Comparison of ENCODE assay signal across 14 cellular contexts in genomic region chr6:166419717-166420116, GRCh38. TPM values are rescaled to one million over a fixed set of nuclear protein-coding genes. Genes with fewer than 3 reads are reported as not detected.
DNase-seq lines count a peak whose midpoint lies in the region; ATAC-seq and TF ChIP-seq lines count a peak whose summit lies in the region.
"Had no signal": no experiment of that assay in that cellular context is flagged by ENCODE, and none has a peak within 500 bp of the region (broad histone marks: within the 10 kb centered on the region; RNA-seq: fewer than 3 reads in every experiment).

No MANE protein-coding gene starts in this region.

- peaks cover 65% of the 10 kb centered on the region for H3K4me1 ChIP-seq in CD4-positive, CD25-positive, alpha-beta regulatory T cell (ENCODE audit: control insufficient read depth, insufficient read depth, low read length, poor library complexity, severe bottlenecking)
- H3K4me1 ChIP-seq: foreskin keratinocyte, left lung, pancreas had no signal

- POLR2A ChIA-PET in activated CD8-positive, alpha-beta T cell treated with anti-CD3 and anti-CD28 coated beads for 36 hours (lab: Charles Lee): no interaction called here

- H3K27ac Mint-ChIP-seq in CD4-positive, CD25-positive, alpha-beta regulatory T cell: peak overlapping the region; percentile 92 to 99 (median 97)
- peak overlapping the region; percentile 75 for H3K27ac Mint-ChIP-seq in activated CD8-positive, alpha-beta T cell treated with anti-CD3 and anti-CD28 coated beads for 36 hours
- no peak overlapping the region for H3K27ac Mint-ChIP-seq in stimulated activated memory B cell treated with anti-CD40 and anti-IgM and Interleukin-4, amounts not matched to agents 10 μg/mL and 1 μg/mL and 100 μg/mL, for 72 hours

- peak overlapping the region; percentile 73 for H3K27ac ChIP-seq in CD4-positive, CD25-positive, alpha-beta regulatory T cell (ENCODE audit: insufficient read depth, low read length, poor library complexity, severe bottlenecking)
- H3K27ac ChIP-seq: coronary artery, foreskin keratinocyte, pancreas, WERI-Rb-1 had no signal

- peaks cover 0 to 15% (median 2%) of the 10 kb centered on the region in 7 donors for H3K9me3 Mint-ChIP-seq in CD4-positive, CD25-positive, alpha-beta regulatory T cell
- peaks cover 11% of the 10 kb centered on the region for H3K9me3 Mint-ChIP-seq in activated CD8-positive, alpha-beta T cell treated with anti-CD3 and anti-CD28 coated beads for 36 hours
- H3K9me3 Mint-ChIP-seq in stimulated activated memory B cell treated with anti-CD40 and anti-IgM and Interleukin-4, amounts not matched to agents 10 μg/mL and 1 μg/mL and 100 μg/mL, for 72 hours: peaks cover 13% of the 10 kb centered on the region

- ATAC-seq in CD4-positive, CD25-positive, alpha-beta regulatory T cell (ENCODE audit: low read depth in 2 of 2): peak in 1 of 2 donors; percentile 4
- ATAC-seq in GM19351 (IDR thresholded peaks at IDR 0.05; ENCODE audit: unreplicated experiment) (peak; percentile 8), HG02943 (IDR thresholded peaks at IDR 0.05; ENCODE audit: low read depth, unreplicated experiment) (peak; percentile 14)
- no peak for ATAC-seq in activated CD8-positive, alpha-beta T cell treated with anti-CD3 and anti-CD28 coated beads for 36 hours
- ATAC-seq in stimulated activated memory B cell treated with anti-CD40 and anti-IgM and Interleukin-4, amounts not matched to agents 10 μg/mL and 1 μg/mL and 100 μg/mL, for 72 hours: no peak

- H3K4me3 Mint-ChIP-seq in CD4-positive, CD25-positive, alpha-beta regulatory T cell: peak overlapping the region in 3 of 4 donors; percentile 56 to 64 (median 59)
- no peak overlapping the region for H3K4me3 Mint-ChIP-seq in activated CD8-positive, alpha-beta T cell treated with anti-CD3 and anti-CD28 coated beads for 36 hours
- H3K4me3 Mint-ChIP-seq in stimulated activated memory B cell treated with anti-CD40 and anti-IgM and Interleukin-4, amounts not matched to agents 10 μg/mL and 1 μg/mL and 100 μg/mL, for 72 hours: no peak overlapping the region

- H3K9me3 ChIP-seq in CD4-positive, CD25-positive, alpha-beta regulatory T cell (ENCODE audit: control insufficient read depth in 2 of 2, low read length in 2 of 2): no peaks in the 10 kb centered on the region
- H3K9me3 ChIP-seq: left lung, pancreas had no signal

- intact Hi-C loops in activated CD8-positive, alpha-beta T cell treated with anti-CD3 and anti-CD28 coated beads for 36 hours (cut with micrococcal nuclease): no loop called here

- H3K27me3 ChIP-seq in CD4-positive, CD25-positive, alpha-beta regulatory T cell (ENCODE audit: control insufficient read depth, insufficient read depth, low read length): no peaks in the 10 kb centered on the region
- H3K27me3 ChIP-seq: foreskin keratinocyte, left lung, pancreas had no signal

- H3K27me3 Mint-ChIP-seq in CD4-positive, CD25-positive, alpha-beta regulatory T cell: peaks cover 4% of the 10 kb centered on the region
- no peaks in the 10 kb centered on the region for H3K27me3 Mint-ChIP-seq in activated CD8-positive, alpha-beta T cell treated with anti-CD3 and anti-CD28 coated beads for 36 hours
- H3K27me3 Mint-ChIP-seq in stimulated activated memory B cell treated with anti-CD40 and anti-IgM and Interleukin-4, amounts not matched to agents 10 μg/mL and 1 μg/mL and 100 μg/mL, for 72 hours: no peaks in the 10 kb centered on the region

- TF ChIP-seq CTCF in activated CD8-positive, alpha-beta T cell treated with anti-CD3 and anti-CD28 coated beads for 36 hours (IDR thresholded peaks at IDR 0.05): no peak

- no peak for DNase-seq in CD4-positive, CD25-positive, alpha-beta regulatory T cell
- DNase-seq in activated CD8-positive, alpha-beta T cell treated with anti-CD3 and anti-CD28 coated beads for 36 hours: no peak
- no peak for DNase-seq in HK-2 (ENCODE audit: unreplicated experiment)
- no peak for DNase-seq in NCI-H2029 treated with DMSO at 0.1 percent for 48 hours (lab: John Stamatoyannopoulos, UW)
- DNase-seq in amniotic stem cell (lab: John Stamatoyannopoulos, UW): no peak
- DNase-seq: left lung, NCI-H226, pancreas, WERI-Rb-1 had no signal

- H3K36me3 Mint-ChIP-seq in CD4-positive, CD25-positive, alpha-beta regulatory T cell: peaks cover 14% of the 10 kb centered on the region
- peaks cover 13% of the 10 kb centered on the region for H3K36me3 Mint-ChIP-seq in activated CD8-positive, alpha-beta T cell treated with anti-CD3 and anti-CD28 coated beads for 36 hours (ENCODE audit: low read depth)
- H3K36me3 Mint-ChIP-seq in stimulated activated memory B cell treated with anti-CD40 and anti-IgM and Interleukin-4, amounts not matched to agents 10 μg/mL and 1 μg/mL and 100 μg/mL, for 72 hours: peaks cover 34% of the 10 kb centered on the region

- H3K4me1 Mint-ChIP-seq in CD4-positive, CD25-positive, alpha-beta regulatory T cell: peaks cover 28 to 68% (median 56%) of the 10 kb centered on the region in 4 donors
- H3K4me1 Mint-ChIP-seq in activated CD8-positive, alpha-beta T cell treated with anti-CD3 and anti-CD28 coated beads for 36 hours (ENCODE audit: low read depth): peaks cover 65% of the 10 kb centered on the region
- H3K4me1 Mint-ChIP-seq in stimulated activated memory B cell treated with anti-CD40 and anti-IgM and Interleukin-4, amounts not matched to agents 10 μg/mL and 1 μg/mL and 100 μg/mL, for 72 hours: no peaks in the 10 kb centered on the region

- peak overlapping the region; percentile 57 for H3K4me3 ChIP-seq in CD4-positive, CD25-positive, alpha-beta regulatory T cell (ENCODE audit: low read depth, low read length)
- H3K4me3 ChIP-seq: coronary artery, left lung, pancreas had no signal

- CTCF ChIA-PET in activated CD8-positive, alpha-beta T cell treated with anti-CD3 and anti-CD28 coated beads for 36 hours (lab: Charles Lee): interaction anchor here (1.0 kb wide), 1 partner anchor 15 kb away, joined by 4 read pairs; no protein-coding TSS in a partner anchor

- no peaks in the 10 kb centered on the region for H3K36me3 ChIP-seq in CD4-positive, CD25-positive, alpha-beta regulatory T cell (ENCODE audit: control insufficient read depth, insufficient read depth, low read length)

RNA-seq across cellular contexts. Expression of gene MPC1, which starts 37.0 kb away (rescaled TPM):
- 25.7 TPM for total RNA-seq in CD4-positive, CD25-positive, alpha-beta regulatory T cell
- 10 to 100 TPM; 70.2 to 92.1 (median 79.2) TPM for polyA plus RNA-seq in CD4-positive, CD25-positive, alpha-beta regulatory T cell
- total RNA-seq in activated CD8-positive, alpha-beta T cell treated with anti-CD3 and anti-CD28 coated beads for 36 hours: 10 to 100 TPM; 17.4 to 20.3 TPM

Comparison
In these comparisons a context has a peak if more than half of its experiments do, and no peak if none do; other contexts are left out.
1. ATAC-seq: peak in GM19351 (single experiment) and HG02943 (single experiment); none in activated CD8-positive, alpha-beta T cell treated with anti-CD3 and anti-CD28 coated beads for 36 hours (single experiment) and stimulated activated memory B cell treated with anti-CD40 and anti-IgM and Interleukin-4, amounts not matched to agents 10 μg/mL and 1 μg/mL and 100 μg/mL, for 72 hours (single experiment).
2. H3K4me3 Mint-ChIP-seq: peak in CD4-positive, CD25-positive, alpha-beta regulatory T cell (3 of 4); none in activated CD8-positive, alpha-beta T cell treated with anti-CD3 and anti-CD28 coated beads for 36 hours (single experiment) and stimulated activated memory B cell treated with anti-CD40 and anti-IgM and Interleukin-4, amounts not matched to agents 10 μg/mL and 1 μg/mL and 100 μg/mL, for 72 hours (single experiment).